ENCODE assay signal across 22 cellular contexts in the genomic region with DNA sequence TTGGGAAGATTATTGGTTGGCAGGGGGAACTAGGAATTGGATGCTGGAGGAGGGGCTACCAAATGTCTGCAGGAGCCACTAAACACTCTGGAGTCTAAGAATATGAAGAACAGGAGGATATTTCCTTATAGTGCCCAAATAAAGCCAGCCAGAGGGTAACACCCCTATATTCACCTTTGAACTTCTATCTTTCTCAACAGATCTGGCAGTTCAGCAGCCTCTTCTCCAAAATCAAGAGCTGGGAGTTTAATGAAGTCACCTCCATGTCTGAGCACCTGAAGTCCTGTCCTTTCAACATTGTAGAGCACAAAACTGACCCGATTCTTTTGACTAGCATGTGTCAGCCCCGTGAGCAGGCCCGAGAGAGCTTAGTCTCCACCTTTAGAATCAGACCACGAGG. TPM values are rescaled to one million over a fixed set of nuclear protein-coding genes. Genes with fewer than 3 reads are reported as not detected.
A peak's percentile ranks its signal among the peaks of the same experiment; 100 is the strongest.
DNase-seq lines count a peak whose midpoint lies in the region; ATAC-seq and TF ChIP-seq lines count a peak whose summit lies in the region.
"Had no signal": no experiment of that assay in that cellular context is flagged by ENCODE, and none has a peak within 500 bp of the region (broad histone marks: within the 10 kb centered on the region; RNA-seq: fewer than 3 reads in every experiment).

No MANE protein-coding gene starts in this region.

- H3K27ac ChIP-seq in GM23338 (ENCODE audit: low read depth) (no peak overlapping the region), esophagus muscularis mucosa (replicated peaks in 1 of 4) (no peak overlapping the region)
- H3K27ac ChIP-seq: A549 had no signal

- H3K79me2 ChIP-seq in GM23338 (replicated peaks; ENCODE audit: insufficient read depth) = no peaks in the 10 kb centered on the region

- DNase-seq in CD14-positive monocyte (ENCODE audit: low spot score) (no peak), GM23338 (ENCODE audit: low spot score) (no peak), esophagus muscularis mucosa (ENCODE audit: extremely low spot score) (peak; percentile 79), osteocyte (ENCODE audit: extremely low spot score, unreplicated experiment) (peak; percentile 2), DMS153 treated with DMSO at 0.1 percent for 48 hours (lab: John Stamatoyannopoulos, UW; ENCODE audit: unreplicated experiment) (no peak), EL (no peak)
- DNase-seq: 8988T; ACHN; C1 segment of cervical spinal cord; Calu3; CD4-positive, alpha-beta T cell; COR-L47; DMS153; DMS79; GF-D8; H9 had no signal

- H3K4me1 ChIP-seq in GM23338 (ENCODE audit: insufficient read depth) (peaks cover 23% of the 10 kb centered on the region), esophagus muscularis mucosa (no peaks in the 10 kb centered on the region)
- H3K4me1 ChIP-seq: A549 had no signal

- WGBS in esophagus muscularis mucosa = 95% methylated on average over 4 of the region's 4 CpGs

- H3K36me3 Mint-ChIP-seq in CD14-positive monocyte (peaks cover 24 to 28% of the 10 kb centered on the region in 2 donors), GM23338 (ENCODE audit: low read depth) (no peaks in the 10 kb centered on the region; the same call in 2 of the 3 replicates), osteocyte (ENCODE audit: unreplicated experiment) (no peaks in the 10 kb centered on the region)

- H3K9me3 Mint-ChIP-seq in CD14-positive monocyte (peaks cover 0 to 7% (median 4%) of the 10 kb centered on the region in 7 donors), GM23338 (no peaks in the 10 kb centered on the region), osteocyte (ENCODE audit: unreplicated experiment) (peaks cover 6% of the 10 kb centered on the region)
- H3K9me3 Mint-ChIP-seq: CD4-positive, alpha-beta T cell; H9 had no signal

- H3K36me3 ChIP-seq in GM23338 (ENCODE audit: insufficient read depth) (no peaks in the 10 kb centered on the region), esophagus muscularis mucosa (no peaks in the 10 kb centered on the region)

- TF ChIP-seq POLR2A in esophagus muscularis mucosa (IDR thresholded peaks at IDR 0.05; ENCODE audit: low read depth) = no peak

- ATAC-seq in GM23338 = no peak
- ATAC-seq in GM21737 (IDR thresholded peaks at IDR 0.05; ENCODE audit: unreplicated experiment) = no peak
- ATAC-seq: A549, HCT116 had no signal

- peaks cover 22% of the 10 kb centered on the region; the same call in 1 of the 2 replicates for H3K9me2 ChIP-seq in GM23338 (ENCODE audit: insufficient read depth)

- intact Hi-C loops in CD14-positive monocyte (cut with micrococcal nuclease) = no loop called here
- intact Hi-C loops in esophagus muscularis mucosa (cut with DNase I) = no loop called here

- H3K27me3 Mint-ChIP-seq in CD14-positive monocyte (ENCODE audit: low read depth in 3 of 3) (peaks cover 0 to 1% (median 0%) of the 10 kb centered on the region in 3 donors), GM23338 (ENCODE audit: insufficient read depth, low read depth, poor library complexity) (peaks cover 2% of the 10 kb centered on the region), osteocyte (ENCODE audit: unreplicated experiment) (peaks cover 9% of the 10 kb centered on the region)
- H3K27me3 Mint-ChIP-seq: CD4-positive, alpha-beta T cell had no signal

- H3K4me3 ChIP-seq in GM23338 (no peak overlapping the region), esophagus muscularis mucosa (no peak overlapping the region)
- H3K4me3 ChIP-seq: A549 had no signal

- H3K27me3 ChIP-seq in GM23338 (ENCODE audit: insufficient read depth) (no peaks in the 10 kb centered on the region), esophagus muscularis mucosa (no peaks in the 10 kb centered on the region)

- H2AFZ ChIP-seq in GM23338 = peak overlapping the region; percentile 90

- no peak for TF ChIP-seq CTCF in CD14-positive monocyte (IDR thresholded peaks at IDR 0.05)
- TF ChIP-seq CTCF in GM23338 (conservative IDR thresholded peaks at IDR 0.05; ENCODE audit: low read depth in 2 of 2) = no peak
- no peak for TF ChIP-seq CTCF in esophagus muscularis mucosa (IDR thresholded peaks at IDR 0.05)
- TF ChIP-seq CTCF in osteocyte (IDR thresholded peaks at IDR 0.05) = no peak

- H3K4me3 Mint-ChIP-seq in CD14-positive monocyte (no peak overlapping the region), GM23338 (no peak overlapping the region), osteocyte (ENCODE audit: unreplicated experiment) (no peak overlapping the region)
- H3K4me3 Mint-ChIP-seq: CD4-positive, alpha-beta T cell; H9 had no signal

- no peaks in the 10 kb centered on the region for H4K20me1 ChIP-seq in GM23338 (replicated peaks; ENCODE audit: insufficient read depth)

- no peak overlapping the region for H3K4me2 ChIP-seq in GM23338
- H3K4me2 ChIP-seq: A549 had no signal

- no peaks in the 10 kb centered on the region for H3F3A ChIP-seq in GM23338 (replicated peaks; ENCODE audit: low read depth)

- H3K27ac Mint-ChIP-seq in CD14-positive monocyte (peak overlapping the region in 4 of 7 donors; percentile 36 to 75 (median 56)), GM23338 (no peak overlapping the region; the same call in 1 of the 2 replicates), osteocyte (ENCODE audit: unreplicated experiment) (no peak overlapping the region)

- no peaks in the 10 kb centered on the region for H3K9me3 ChIP-seq in esophagus muscularis mucosa
- H3K9me3 ChIP-seq: A549 had no signal

- no peak for TF ChIP-seq EP300 in esophagus muscularis mucosa (IDR thresholded peaks at IDR 0.05)

- H3K4me1 Mint-ChIP-seq in CD14-positive monocyte = peaks cover 4% of the 10 kb centered on the region
- peaks cover 20% of the 10 kb centered on the region for H3K4me1 Mint-ChIP-seq in GM23338
- H3K4me1 Mint-ChIP-seq in osteocyte (ENCODE audit: unreplicated experiment) = no peaks in the 10 kb centered on the region

TF ChIP-seq in GM23338, 12 proteins besides CTCF, POLR2A, EP300 and RAD21:
- no peak for TF ChIP-seq CREB1 (CRISPR knock-in tag; IDR thresholded peaks at IDR 0.05; ENCODE audit: low read depth)
- TF ChIP-seq JUNB (IDR thresholded peaks at IDR 0.05; ENCODE audit: unreplicated experiment) = no peak
- no peak for TF ChIP-seq POLR2AphosphoS5 (IDR thresholded peaks at IDR 0.05; ENCODE audit: low read depth)

RNA-seq across cellular contexts. Expression of gene FBXO40, which starts 33.3 kb away (rescaled TPM):
- polyA plus RNA-seq in CD14-positive monocyte = not detected
- total RNA-seq in GM23338 (2014; rRNA removed; shearing (Covaris generic)) = 0.03 and 0.23 TPM in 2 replicates
- 0.05 TPM in 1 of 2 replicates, not detected in the other for polyA plus RNA-seq in GM23338 (2016; fragmentation: Nextera tagmentation; extraction: Ambion mirVana)
- total RNA-seq in esophagus muscularis mucosa = not detected
- total RNA-seq in osteocyte = not detected in 2 replicates
- total RNA-seq: Calu3; CD4-positive, alpha-beta T cell; G401; H4 had no signal
- polyA plus RNA-seq: A549, BJ had no signal

RNA-seq across cellular contexts. Expression of gene HCLS1, which starts 34.2 kb away (rescaled TPM):
- polyA plus RNA-seq in CD14-positive monocyte (100 to 1,000 TPM; 475 to 483 TPM), GM23338 (2016; fragmentation: Nextera tagmentation; extraction: Ambion mirVana) (0.63 and 1.1 TPM in 2 replicates)
- 0.66 and 0.93 TPM in 2 replicates for total RNA-seq in GM23338 (2014; rRNA removed; shearing (Covaris generic))
- total RNA-seq in esophagus muscularis mucosa (10 to 100 TPM; 20.5 to 71.7 (median 35.5) TPM), osteocyte (0.57 TPM in 1 of 2 replicates, not detected in the other)
- total RNA-seq: G401 had no signal

RNA-seq across cellular contexts. Expression of gene ARGFX, which starts 58.7 kb away (rescaled TPM):
- polyA plus RNA-seq in CD14-positive monocyte = not detected
- not detected in 2 replicates for total RNA-seq in GM23338 (2014; rRNA removed; shearing (Covaris generic))
- polyA plus RNA-seq in GM23338 (2016; fragmentation: Nextera tagmentation; extraction: Ambion mirVana) = not detected in 2 replicates
- total RNA-seq in esophagus muscularis mucosa = not detected
- total RNA-seq in osteocyte = not detected in 2 replicates
- total RNA-seq: Calu3; CD4-positive, alpha-beta T cell; G401; H4; H9 had no signal
- polyA plus RNA-seq: A549, BJ had no signal

Comparison
In these comparisons a context has a peak if more than half of its experiments do, and no peak if none do; other contexts are left out.
1. DNase-seq: peak in esophagus muscularis mucosa (single experiment) and osteocyte (single experiment); none in CD14-positive monocyte (single experiment), GM23338 (single experiment), DMS153 treated with DMSO at 0.1 percent for 48 hours (single experiment) and EL (single experiment).
2. H3K27ac Mint-ChIP-seq: peak in CD14-positive monocyte (4 of 7); none in GM23338 (single experiment) and osteocyte (single experiment).
3. RNA of gene HCLS1, which starts 34.2 kb away (total RNA-seq): 20.5 to 71.7 TPM in esophagus muscularis mucosa; 0.66 to 0.93 TPM in GM23338 and 0.57 TPM in osteocyte; every median in the first group is over 10 times any median in the second.